ENCODE assay signal across 10 cellular contexts in genomic region chr12:124516850-124517249, GRCh38. TPM values are rescaled to one million over a fixed set of nuclear protein-coding genes. Genes with fewer than 3 reads are reported as not detected.
DNase-seq lines count a peak whose midpoint lies in the region; ATAC-seq and TF ChIP-seq lines count a peak whose summit lies in the region.
"Had no signal": no experiment of that assay in that cellular context is flagged by ENCODE, and none has a peak within 500 bp of the region (broad histone marks: within the 10 kb centered on the region; RNA-seq: fewer than 3 reads in every experiment).

No MANE protein-coding gene starts in this region.

- TF ChIP-seq CTCF in LNCaP clone FGC (IDR thresholded peaks at IDR 0.05; ENCODE audit: control insufficient read depth, extremely low read depth, insufficient read depth) (no peak), choroid plexus epithelial cell (conservative IDR thresholded peaks at IDR 0.05; ENCODE audit: low read depth, low read length) (no peak), lung (IDR thresholded peaks at IDR 0.05; ENCODE audit: control extremely low read depth, extremely low read depth) (no peak)

- peak overlapping the region; percentile 71 for H3K4me3 ChIP-seq in LNCaP clone FGC (ENCODE audit: low read depth, low read length)
- H3K4me3 ChIP-seq in choroid plexus epithelial cell (ENCODE audit: low read depth, low read length), result peak overlapping the region; percentile 73
- no peak overlapping the region for H3K4me3 ChIP-seq in lung
- H3K4me3 ChIP-seq in aorta (ENCODE audit: low read length in 2 of 2), result no peak overlapping the region

- H3K36me3 ChIP-seq in lung (ENCODE audit: control insufficient read depth in 2 of 2, insufficient read depth in 2 of 2, low read length in 2 of 2), result peaks cover 0 to 9% of the 10 kb centered on the region in 2 donors
- H3K36me3 ChIP-seq in aorta (ENCODE audit: control insufficient read depth in 1 of 2, insufficient read depth in 2 of 2, low read length in 1 of 2), result no peaks in the 10 kb centered on the region

- intact Hi-C loops in aorta (cut with DNase I), result loop anchor here (2.0 to 10.0 kb wide), 4 partner anchors 60 to 250 kb away; no protein-coding TSS in a partner anchor

- no peaks in the 10 kb centered on the region for H3K9me3 ChIP-seq in lung (ENCODE audit: control insufficient read depth in 2 of 2, insufficient read depth in 1 of 2, low read length in 1 of 2)
- H3K9me3 ChIP-seq in aorta (ENCODE audit: control insufficient read depth, low read length), result no peaks in the 10 kb centered on the region

- H3K27ac ChIP-seq in lung (ENCODE audit: low read depth in 1 of 2, low read length in 1 of 2), result peak overlapping the region; percentile 89 to 95
- peak overlapping the region; percentile 89 for H3K27ac ChIP-seq in temporal lobe (ENCODE audit: low read depth, low read length)
- peak overlapping the region in 1 of 2 donors; percentile 75 for H3K27ac ChIP-seq in aorta (ENCODE audit: low read depth in 1 of 2, low read length in 2 of 2)

- H3K27me3 ChIP-seq in lung (ENCODE audit: control insufficient read depth, insufficient read depth), result no peaks in the 10 kb centered on the region
- no peaks in the 10 kb centered on the region for H3K27me3 ChIP-seq in aorta (ENCODE audit: control insufficient read depth in 1 of 2, insufficient read depth in 2 of 2, low read length in 1 of 2)

- H3K4me1 ChIP-seq in lung (ENCODE audit: control insufficient read depth in 2 of 2, insufficient read depth in 2 of 2, low read length in 2 of 2) (peaks cover 29 to 55% of the 10 kb centered on the region in 2 donors), aorta (ENCODE audit: control insufficient read depth in 1 of 2, insufficient read depth in 2 of 2, low read length in 2 of 2) (no peaks in the 10 kb centered on the region)

- WGBS in lung, 2 donors, result 55 to 84% methylated on average over 6 of the region's 6 CpGs
- 34 to 40% methylated on average over 6 of the region's 6 CpGs for WGBS in aorta, 2 donors

- DNase-seq in LNCaP clone FGC (ENCODE audit: low read depth), result no peak
- no peak for DNase-seq in choroid plexus epithelial cell (ENCODE audit: low read depth)
- no peak for DNase-seq in lung (ENCODE audit: low spot score)
- DNase-seq in COR-L47 (lab: John Stamatoyannopoulos, UW), result no peak
- no peak for DNase-seq in aorta
- DNase-seq: stimulated activated CD4-positive, alpha-beta T cell treated with anti-CD3 and anti-CD28 coated beads, Interleukin-4, amount 100 ng/mL, for 1 hour; T-helper 1 cell had no signal

- ATAC-seq in lung (ENCODE audit: insufficient read depth, low FRiP score) (no peak), GM21515 (IDR thresholded peaks at IDR 0.05; ENCODE audit: unreplicated experiment) (no peak), GM19463 (IDR thresholded peaks at IDR 0.05; ENCODE audit: unreplicated experiment) (no peak), aorta (ENCODE audit: low FRiP score) (no peak)

RNA-seq across cellular contexts. Expression of gene NCOR2, which starts 50.6 kb away (rescaled TPM):
- total RNA-seq in lung (100 to 1,000 TPM; 166 to 361 TPM), temporal lobe (20.7 TPM), aorta (100 to 1,000 TPM; 201 to 248 TPM)
- polyA plus RNA-seq in lung (10 to 100 TPM; 81.4 to 98.7 TPM), aorta (10 to 100 TPM; 39.1 to 48.2 TPM)

Comparison
In these comparisons a context has a peak if more than half of its experiments do, and no peak if none do; other contexts are left out.
1. H3K4me3 ChIP-seq: peak in LNCaP clone FGC (single experiment) and choroid plexus epithelial cell (single experiment); none in lung (single experiment) and aorta (0 of 2).